Comparison of ENCODE assay signal across 9 cellular contexts in the genomic region with DNA sequence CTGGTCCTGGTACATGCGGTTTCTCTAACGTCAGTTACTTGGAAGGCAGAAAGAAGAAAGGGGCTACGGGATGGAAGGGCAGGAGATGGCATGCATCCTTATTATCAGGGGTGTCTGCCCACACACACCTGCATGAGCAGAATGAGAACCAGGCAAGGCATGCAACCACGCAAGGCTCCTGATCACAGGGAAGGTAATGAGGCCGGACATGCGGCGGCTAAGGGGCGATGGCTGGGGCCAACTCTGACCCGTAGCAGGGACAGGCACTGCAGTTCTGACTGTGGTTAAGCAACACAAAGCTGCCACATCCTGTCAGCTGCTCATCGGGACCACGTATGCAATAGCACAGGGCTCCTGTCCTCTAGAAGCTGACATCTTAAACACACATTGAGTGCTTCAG.
DNase-seq lines count a peak whose midpoint lies in the region; ATAC-seq, FAIRE-seq and TF ChIP-seq lines count a peak whose summit lies in the region.
"Had no signal": no experiment of that assay in that cellular context is flagged by ENCODE, and none has a peak within 500 bp of the region (broad histone marks: within the 10 kb centered on the region; RNA-seq: fewer than 3 reads in every experiment).

No MANE protein-coding gene starts in this region.

- H3K4me3 Mint-ChIP-seq in naive thymus-derived CD4-positive, alpha-beta T cell, result peak overlapping the region; percentile 46 to 75 (median 66)

- peaks cover 0 to 7% of the 10 kb centered on the region in 2 donors for H3K9me3 ChIP-seq in right atrium auricular region
- no peaks in the 10 kb centered on the region for H3K9me3 ChIP-seq in naive thymus-derived CD4-positive, alpha-beta T cell (ENCODE audit: control insufficient read depth in 2 of 3, low read length in 3 of 3)

- no peaks in the 10 kb centered on the region for H3K27me3 ChIP-seq in right atrium auricular region
- no peaks in the 10 kb centered on the region for H3K27me3 ChIP-seq in naive thymus-derived CD4-positive, alpha-beta T cell (ENCODE audit: control insufficient read depth in 2 of 2, insufficient read depth in 2 of 2, low read length in 2 of 2)

- no peak overlapping the region for H3K4me3 ChIP-seq in right atrium auricular region
- no peak overlapping the region for H3K4me3 ChIP-seq in naive thymus-derived CD4-positive, alpha-beta T cell (ENCODE audit: low read length)
- H3K4me3 ChIP-seq: lung had no signal

- H3K27me3 Mint-ChIP-seq in naive thymus-derived CD4-positive, alpha-beta T cell, result no peaks in the 10 kb centered on the region

- peak overlapping the region; percentile 79 to 92 (median 85) for H3K27ac Mint-ChIP-seq in naive thymus-derived CD4-positive, alpha-beta T cell

- peaks cover 0 to 13% of the 10 kb centered on the region in 2 donors for H3K4me1 ChIP-seq in right atrium auricular region
- H3K4me1 ChIP-seq in naive thymus-derived CD4-positive, alpha-beta T cell (ENCODE audit: control insufficient read depth in 2 of 2, insufficient read depth in 2 of 2, low read length in 2 of 2), result peaks cover 22% of the 10 kb centered on the region in 2 donors

- no peak for TF ChIP-seq CTCF in right atrium auricular region (IDR thresholded peaks at IDR 0.05)

- peaks cover 9% of the 10 kb centered on the region for H3K36me3 ChIP-seq in right atrium auricular region
- H3K36me3 ChIP-seq in naive thymus-derived CD4-positive, alpha-beta T cell (ENCODE audit: control insufficient read depth in 2 of 3, insufficient read depth in 3 of 3, low read length in 3 of 3), result peaks cover 0 to 42% (median 0%) of the 10 kb centered on the region in 3 experiments

- POLR2A ChIA-PET in naive thymus-derived CD4-positive, alpha-beta T cell (lab: Charles Lee), result interaction anchor here (0.7 to 2.4 kb wide), 15 partner anchors 9 to 73 kb away, joined by 3 to 9 read pairs (median 4); a partner anchor contains a TSS

- H3K4me1 Mint-ChIP-seq in naive thymus-derived CD4-positive, alpha-beta T cell, result peaks cover 45 to 86% (median 72%) of the 10 kb centered on the region in 7 donors

- DNase-seq in Right ventricle myocardium superior (peak; percentile 55), right atrium auricular region (ENCODE audit: low spot score) (no peak), HTR-8/SVneo (ENCODE audit: insufficient read length, low spot score) (no peak), NCI-H146 treated with DMSO at 0.1 percent for 48 hours (lab: John Stamatoyannopoulos, UW; ENCODE audit: unreplicated experiment) (no peak), cerebellar nuclear complex (lab: John Stamatoyannopoulos, UW) (no peak)
- DNase-seq in activated CD8-positive, alpha-beta memory T cell treated with anti-CD3 and anti-CD28 coated beads, Interleukin-2, amount 50 U/mL, for 24 hours (ENCODE audit: extremely low read depth), result peak; percentile 13
- DNase-seq in naive thymus-derived CD4-positive, alpha-beta T cell, result peak in 8 of 9 donors; percentile 32 to 60 (median 56)

- peaks cover 14 to 57% (median 41%) of the 10 kb centered on the region in 5 donors for H3K36me3 Mint-ChIP-seq in naive thymus-derived CD4-positive, alpha-beta T cell

- H3K27ac ChIP-seq in right atrium auricular region, result no peak overlapping the region
- H3K27ac ChIP-seq in naive thymus-derived CD4-positive, alpha-beta T cell (ENCODE audit: low read depth, low read length), result peak overlapping the region; percentile 62

- CTCF ChIA-PET in naive thymus-derived CD4-positive, alpha-beta T cell (lab: Charles Lee), result interaction anchor here (0.7 to 3.3 kb wide), 3 partner anchors 18 to 66 kb away, joined by 3 to 12 read pairs (median 5); no protein-coding TSS in a partner anchor

- H3K9me3 Mint-ChIP-seq in naive thymus-derived CD4-positive, alpha-beta T cell, result peaks cover 0 to 3% (median 0%) of the 10 kb centered on the region in 11 donors

- FAIRE-seq in HTR-8/SVneo (lab: Jason Lieb, UNC), result no peak

- ATAC-seq in Right ventricle myocardium superior (ENCODE audit: poor library complexity) (peak; percentile 44), HG03558 (IDR thresholded peaks at IDR 0.05; ENCODE audit: extremely low read depth, unreplicated experiment) (peak; percentile 52)
- peak; percentile 83 for ATAC-seq in naive thymus-derived CD4-positive, alpha-beta T cell

- intact Hi-C loops in Right ventricle myocardium superior (cut with DNase I), result no loop called here
- intact Hi-C loops in naive thymus-derived CD4-positive, alpha-beta T cell (cut with micrococcal nuclease), result loop anchor here (1.0 to 5.0 kb wide), 4 partner anchors 34 to 175 kb away; a partner anchor contains a TSS

Comparison
In these comparisons a context has a peak if more than half of its experiments do, and no peak if none do; other contexts are left out.
1. DNase-seq: peak in Right ventricle myocardium superior (single experiment), activated CD8-positive, alpha-beta memory T cell treated with anti-CD3 and anti-CD28 coated beads, Interleukin-2, amount 50 U/mL, for 24 hours (single experiment) and naive thymus-derived CD4-positive, alpha-beta T cell (8 of 9); none in right atrium auricular region (single experiment), HTR-8/SVneo (single experiment), NCI-H146 treated with DMSO at 0.1 percent for 48 hours (single experiment) and cerebellar nuclear complex (0 of 2).
2. Peak in every context shown above with its lines, with median percentiles within 50 percentile points of each other: ATAC-seq.